ENCODE assay signal across 8 cellular contexts in genomic region chr20:431012-431904, GRCh38. TPM values are rescaled to one million over a fixed set of nuclear protein-coding genes. Genes with fewer than 3 reads are reported as not detected.
DNase-seq lines count a peak whose midpoint lies in the region; ATAC-seq and TF ChIP-seq lines count a peak whose summit lies in the region.

No MANE protein-coding gene starts in this region.

- no peaks in the 10 kb centered on the region for H3K9me3 ChIP-seq in trophoblast cell (ENCODE audit: insufficient read depth, low read depth, low read length)

- no peak overlapping the region for H3K9ac ChIP-seq in trophoblast cell (ENCODE audit: low read length)

- peak overlapping the region; percentile 34 for H3K4me3 ChIP-seq in trophoblast cell (ENCODE audit: low read depth, low read length)

- H3K36me3 Mint-ChIP-seq in activated naive CD4-positive, alpha-beta T cell treated with anti-CD3 and anti-CD28 coated beads, Interleukin-2, amount 50 U/mL, for 24 hours: peaks cover 13% of the 10 kb centered on the region
- peaks cover 8% of the 10 kb centered on the region for H3K36me3 Mint-ChIP-seq in glutamatergic neuron (ENCODE audit: unreplicated experiment)

- H3K9me3 Mint-ChIP-seq in activated naive CD4-positive, alpha-beta T cell treated with anti-CD3 and anti-CD28 coated beads, Interleukin-2, amount 50 U/mL, for 24 hours: no peaks in the 10 kb centered on the region
- peaks cover 10% of the 10 kb centered on the region for H3K9me3 Mint-ChIP-seq in glutamatergic neuron (ENCODE audit: unreplicated experiment)

- WGBS in trophoblast cell (ENCODE audit: extremely low coverage, insufficient coverage, insufficient read length): no CpG with 5 or more reads among the region's 17 CpGs

- ATAC-seq in HG02623 (IDR thresholded peaks at IDR 0.05; ENCODE audit: unreplicated experiment) (no peak), GM18498 (IDR thresholded peaks at IDR 0.05; ENCODE audit: unreplicated experiment) (no peak)

- no peaks in the 10 kb centered on the region for H3K79me2 ChIP-seq in trophoblast cell (ENCODE audit: control insufficient read depth, insufficient read depth, low read length, poor library complexity)

- H2BK12ac ChIP-seq in trophoblast cell (ENCODE audit: low read length): no peak overlapping the region

- H2AK5ac ChIP-seq in trophoblast cell (ENCODE audit: low read length): no peak overlapping the region

- no peak overlapping the region for H3K18ac ChIP-seq in trophoblast cell (ENCODE audit: low read length)

- H3K27me3 ChIP-seq in trophoblast cell (ENCODE audit: insufficient read depth, low read length): no peaks in the 10 kb centered on the region

- peaks cover 63% of the 10 kb centered on the region for H3K4me1 Mint-ChIP-seq in activated naive CD4-positive, alpha-beta T cell treated with anti-CD3 and anti-CD28 coated beads, Interleukin-2, amount 50 U/mL, for 24 hours
- peaks cover 13% of the 10 kb centered on the region for H3K4me1 Mint-ChIP-seq in glutamatergic neuron (ENCODE audit: low read depth, unreplicated experiment)

- no peaks in the 10 kb centered on the region for H3K27me3 Mint-ChIP-seq in activated naive CD4-positive, alpha-beta T cell treated with anti-CD3 and anti-CD28 coated beads, Interleukin-2, amount 50 U/mL, for 24 hours
- H3K27me3 Mint-ChIP-seq in glutamatergic neuron (ENCODE audit: unreplicated experiment): peaks cover 3% of the 10 kb centered on the region

- H3K4me1 ChIP-seq in trophoblast cell (ENCODE audit: control insufficient read depth in 1 of 2, insufficient read depth in 2 of 2, low read length in 2 of 2): no peaks in the 10 kb centered on the region

- H2BK120ac ChIP-seq in trophoblast cell (ENCODE audit: insufficient read depth, low read length, poor library complexity): no peak overlapping the region

- peaks cover 56 to 70% of the 10 kb centered on the region in 2 experiments for H3K36me3 ChIP-seq in trophoblast cell (ENCODE audit: control insufficient read depth in 1 of 2, insufficient read depth in 2 of 2, low read length in 2 of 2)

- no peak overlapping the region for H3K14ac ChIP-seq in trophoblast cell (ENCODE audit: low read length)

- no peak overlapping the region for H3K23ac ChIP-seq in trophoblast cell (ENCODE audit: low read length)

- H3K4ac ChIP-seq in trophoblast cell (ENCODE audit: low read depth, low read length): no peak overlapping the region

- H2AFZ ChIP-seq in trophoblast cell (ENCODE audit: insufficient read depth, low read length, poor library complexity): no peak overlapping the region

- H4K91ac ChIP-seq in trophoblast cell (ENCODE audit: low read depth, low read length): no peak overlapping the region

- no peak overlapping the region for H2BK5ac ChIP-seq in trophoblast cell (ENCODE audit: low read depth, low read length, poor library complexity)

- peak overlapping the region; percentile 95 for H3K27ac Mint-ChIP-seq in activated naive CD4-positive, alpha-beta T cell treated with anti-CD3 and anti-CD28 coated beads, Interleukin-2, amount 50 U/mL, for 24 hours
- no peak overlapping the region for H3K27ac Mint-ChIP-seq in glutamatergic neuron (ENCODE audit: unreplicated experiment)

- H3K27ac ChIP-seq in trophoblast cell (ENCODE audit: low read depth, low read length): no peak overlapping the region

- no peaks in the 10 kb centered on the region for H3K79me1 ChIP-seq in trophoblast cell (ENCODE audit: low read length)

- no peak overlapping the region for H3K4me2 ChIP-seq in trophoblast cell (ENCODE audit: low read length)

- TF ChIP-seq CTCF in glutamatergic neuron (IDR thresholded peaks at IDR 0.05; ENCODE audit: partially characterized antibody, unreplicated experiment): no peak

- no peak overlapping the region for H4K12ac ChIP-seq in trophoblast cell (ENCODE audit: low read depth, low read length)

- peak; percentile 67 for DNase-seq in CMK (ENCODE audit: low read depth)
- DNase-seq in HUDEP-2 (lab: John Stamatoyannopoulos, UW; ENCODE audit: unreplicated experiment in 76 of 76): peak in 62 of 76 experiments; percentile 7 to 78 (median 48)
- DNase-seq in NOMO-1 treated with DMSO at 0.1 percent for 48 hours (lab: John Stamatoyannopoulos, UW; ENCODE audit: unreplicated experiment): peak; percentile 48
- DNase-seq in glutamatergic neuron: peak; percentile 62
- peak; percentile 15 to 55 for DNase-seq in trophoblast cell

- no peak overlapping the region for H4K8ac ChIP-seq in trophoblast cell (ENCODE audit: low read depth, low read length)

- H3K4me3 Mint-ChIP-seq in activated naive CD4-positive, alpha-beta T cell treated with anti-CD3 and anti-CD28 coated beads, Interleukin-2, amount 50 U/mL, for 24 hours: peak overlapping the region; percentile 68
- H3K4me3 Mint-ChIP-seq in glutamatergic neuron (ENCODE audit: unreplicated experiment): no peak overlapping the region

RNA-seq across cellular contexts. Expression of gene RBCK1, which starts 23.2 kb away (rescaled TPM):
- 97.6 TPM for total RNA-seq in glutamatergic neuron (ENCODE audit: unreplicated experiment)
- 48.6 and 50.5 TPM in 2 replicates for polyA plus RNA-seq in trophoblast cell (2013)

RNA-seq across cellular contexts. Expression of gene TBC1D20, which starts 31.1 kb away (rescaled TPM):
- total RNA-seq in glutamatergic neuron (ENCODE audit: unreplicated experiment): 39.6 TPM
- 41.1 and 43.4 TPM in 2 replicates for polyA plus RNA-seq in trophoblast cell (2013)

RNA-seq across cellular contexts. Expression of gene TRIB3, which starts 50.7 kb away (rescaled TPM):
- total RNA-seq in glutamatergic neuron (ENCODE audit: unreplicated experiment): 29.3 TPM
- 30.6 and 32.9 TPM in 2 replicates for polyA plus RNA-seq in trophoblast cell (2013)
